8 cellular contexts compared by ENCODE assay signal in genomic region chr9:69672828-69673640, GRCh38. TPM values are rescaled to one million over a fixed set of nuclear protein-coding genes. Genes with fewer than 3 reads are reported as not detected.
DNase-seq lines count a peak whose midpoint lies in the region; ATAC-seq and TF ChIP-seq lines count a peak whose summit lies in the region.

No MANE protein-coding gene starts in this region.

- H3K4me1 Mint-ChIP-seq in activated CD4-positive, alpha-beta T cell treated with anti-CD3 and anti-CD28 coated beads, Interleukin-2, amount 10 ng/mL, durations not matched to agents 7 days and 5 days = peaks cover 12% of the 10 kb centered on the region

- CTCF ChIA-PET in activated CD4-positive, alpha-beta T cell treated with anti-CD3 and anti-CD28 coated beads, Interleukin-2, amount 10 ng/mL, durations not matched to agents 7 days and 5 days (lab: Charles Lee) = interaction anchor here (0.8 to 1.7 kb wide), 7 partner anchors 8 to 246 kb away, joined by 3 to 4 read pairs (median 3); no protein-coding TSS in a partner anchor

- peak overlapping the region; percentile 35 to 74 for H3K27ac ChIP-seq in left lung

- H3K27me3 Mint-ChIP-seq in activated CD4-positive, alpha-beta T cell treated with anti-CD3 and anti-CD28 coated beads, Interleukin-2, amount 10 ng/mL, durations not matched to agents 7 days and 5 days = peaks cover 31% of the 10 kb centered on the region

- no peaks in the 10 kb centered on the region for H3K36me3 Mint-ChIP-seq in activated CD4-positive, alpha-beta T cell treated with anti-CD3 and anti-CD28 coated beads, Interleukin-2, amount 10 ng/mL, durations not matched to agents 7 days and 5 days (ENCODE audit: low read depth)

- H3K4me1 ChIP-seq in left lung = peaks cover 0 to 22% of the 10 kb centered on the region in 2 donors

- DNase-seq in AG10803 (ENCODE audit: low read depth) = peak; percentile 84
- DNase-seq in NCI-H446 (lab: John Stamatoyannopoulos, UW) = peak; percentile 68 to 89
- DNase-seq in activated CD4-positive, alpha-beta T cell treated with anti-CD3 and anti-CD28 coated beads, Interleukin-2, amount 10 ng/mL, durations not matched to agents 7 days and 5 days = peak; percentile 77
- peak; percentile 94 for DNase-seq in dermis blood vessel endothelial cell
- DNase-seq in left lung = peak; percentile 83 to 94
- DNase-seq in stimulated activated CD4-positive, alpha-beta T cell treated with anti-CD3 and anti-CD28 coated beads, Interleukin-2, amount 100 ng/mL, for 24 hours = peak; percentile 74 to 81

- H3K9me3 Mint-ChIP-seq in activated CD4-positive, alpha-beta T cell treated with anti-CD3 and anti-CD28 coated beads, Interleukin-2, amount 10 ng/mL, durations not matched to agents 7 days and 5 days = no peaks in the 10 kb centered on the region

- ATAC-seq in GM19035 (IDR thresholded peaks at IDR 0.05; ENCODE audit: unreplicated experiment) (peak; percentile 95), HG03354 (IDR thresholded peaks at IDR 0.05; ENCODE audit: poor library complexity, severe bottlenecking, unreplicated experiment) (peak; percentile 94), left lung (peak; percentile 90)

- peak overlapping the region; percentile 86 for H3K4me3 ChIP-seq in AG10803 (ENCODE audit: low read length)
- peak overlapping the region; percentile 54 to 81 for H3K4me3 ChIP-seq in left lung

- intact Hi-C loops in left lung (cut with DNase I) = loop anchor here in 1 of 2 donors (10.0 kb wide), 1 partner anchor 62 kb away; no protein-coding TSS in a partner anchor

- no peaks in the 10 kb centered on the region for H3K9me3 ChIP-seq in left lung

- peak overlapping the region; percentile 72 for H3K4me3 Mint-ChIP-seq in activated CD4-positive, alpha-beta T cell treated with anti-CD3 and anti-CD28 coated beads, Interleukin-2, amount 10 ng/mL, durations not matched to agents 7 days and 5 days

- no peak overlapping the region for H3K27ac Mint-ChIP-seq in activated CD4-positive, alpha-beta T cell treated with anti-CD3 and anti-CD28 coated beads, Interleukin-2, amount 10 ng/mL, durations not matched to agents 7 days and 5 days

- TF ChIP-seq CTCF in AG10803 (conservative IDR thresholded peaks at IDR 0.05; ENCODE audit: low read length) = peak; percentile 80
- TF ChIP-seq CTCF in left lung (IDR thresholded peaks at IDR 0.05) = peak; percentile 79 to 84

- H3K36me3 ChIP-seq in left lung = no peaks in the 10 kb centered on the region

- peaks cover 0 to 50% of the 10 kb centered on the region in 2 donors for H3K27me3 ChIP-seq in left lung

- POLR2A ChIA-PET in activated CD4-positive, alpha-beta T cell treated with anti-CD3 and anti-CD28 coated beads, Interleukin-2, amount 10 ng/mL, durations not matched to agents 7 days and 5 days (lab: Charles Lee) = interaction anchor here (0.6 kb wide), 1 partner anchor 120 kb away, joined by 4 read pairs; no protein-coding TSS in a partner anchor

RNA-seq across cellular contexts. Expression of gene APBA1, which starts 0.9 kb away (rescaled TPM):
- total RNA-seq in activated CD4-positive, alpha-beta T cell treated with anti-CD3 and anti-CD28 coated beads, Interleukin-2, amount 10 ng/mL, durations not matched to agents 7 days and 5 days = 1 to 10 TPM; 1.6 to 2.3 TPM
- 4.9 and 8.6 TPM in 2 replicates for total RNA-seq in dermis blood vessel endothelial cell
- 1 to 10 TPM; 2.4 to 2.5 TPM for total RNA-seq in left lung

Comparison
In these comparisons a context has a peak if more than half of its experiments do, and no peak if none do; other contexts are left out.
1. Peak in every context shown above with its lines: DNase-seq, ATAC-seq, H3K4me3 ChIP-seq and H3K27ac ChIP-seq.